In the genomic region with DNA sequence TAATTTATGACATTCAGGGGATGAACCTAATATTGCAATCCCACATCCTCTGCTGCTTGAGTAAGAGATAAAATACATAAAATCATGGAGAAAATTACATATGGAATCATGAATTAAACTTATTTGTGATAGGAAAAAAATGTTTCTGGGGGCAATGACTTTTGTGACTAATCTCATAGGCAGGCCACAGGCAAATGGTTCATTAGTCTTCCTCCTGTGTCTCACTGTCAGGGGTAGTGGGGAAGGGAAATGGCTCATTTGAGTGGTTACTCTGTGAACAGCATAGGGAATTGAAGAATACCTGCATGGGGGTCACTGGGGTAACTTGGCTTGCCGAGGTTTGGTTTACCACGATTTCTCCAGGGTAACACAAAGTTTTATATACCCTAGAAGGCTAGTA, we compare ENCODE assay signal across 1 cellular context.
TF ChIP-seq lines count a peak whose summit lies in the region.

No MANE protein-coding gene starts in this region.

TF ChIP-seq in WTC11, 78 proteins besides CTCF, POLR2A, EP300 and RAD21 (continued from another document):
- TF ChIP-seq, protein P1, sequence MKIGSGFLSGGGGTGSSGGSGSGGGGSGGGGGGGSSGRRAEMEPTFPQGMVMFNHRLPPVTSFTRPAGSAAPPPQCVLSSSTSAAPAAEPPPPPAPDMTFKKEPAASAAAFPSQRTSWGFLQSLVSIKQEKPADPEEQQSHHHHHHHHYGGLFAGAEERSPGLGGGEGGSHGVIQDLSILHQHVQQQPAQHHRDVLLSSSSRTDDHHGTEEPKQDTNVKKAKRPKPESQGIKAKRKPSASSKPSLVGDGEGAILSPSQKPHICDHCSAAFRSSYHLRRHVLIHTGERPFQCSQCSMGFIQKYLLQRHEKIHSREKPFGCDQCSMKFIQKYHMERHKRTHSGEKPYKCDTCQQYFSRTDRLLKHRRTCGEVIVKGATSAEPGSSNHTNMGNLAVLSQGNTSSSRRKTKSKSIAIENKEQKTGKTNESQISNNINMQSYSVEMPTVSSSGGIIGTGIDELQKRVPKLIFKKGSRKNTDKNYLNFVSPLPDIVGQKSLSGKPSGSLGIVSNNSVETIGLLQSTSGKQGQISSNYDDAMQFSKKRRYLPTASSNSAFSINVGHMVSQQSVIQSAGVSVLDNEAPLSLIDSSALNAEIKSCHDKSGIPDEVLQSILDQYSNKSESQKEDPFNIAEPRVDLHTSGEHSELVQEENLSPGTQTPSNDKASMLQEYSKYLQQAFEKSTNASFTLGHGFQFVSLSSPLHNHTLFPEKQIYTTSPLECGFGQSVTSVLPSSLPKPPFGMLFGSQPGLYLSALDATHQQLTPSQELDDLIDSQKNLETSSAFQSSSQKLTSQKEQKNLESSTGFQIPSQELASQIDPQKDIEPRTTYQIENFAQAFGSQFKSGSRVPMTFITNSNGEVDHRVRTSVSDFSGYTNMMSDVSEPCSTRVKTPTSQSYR (CRISPR knock-in tag; IDR thresholded peaks at IDR 0.05): no peak
- TF ChIP-seq ATF1 (CRISPR knock-in tag; IDR thresholded peaks at IDR 0.05): no peak
- TF ChIP-seq NFE2L1 (CRISPR knock-in tag; IDR thresholded peaks at IDR 0.05): no peak
